ENCODE assay signal across 9 cellular contexts in the genomic region with DNA sequence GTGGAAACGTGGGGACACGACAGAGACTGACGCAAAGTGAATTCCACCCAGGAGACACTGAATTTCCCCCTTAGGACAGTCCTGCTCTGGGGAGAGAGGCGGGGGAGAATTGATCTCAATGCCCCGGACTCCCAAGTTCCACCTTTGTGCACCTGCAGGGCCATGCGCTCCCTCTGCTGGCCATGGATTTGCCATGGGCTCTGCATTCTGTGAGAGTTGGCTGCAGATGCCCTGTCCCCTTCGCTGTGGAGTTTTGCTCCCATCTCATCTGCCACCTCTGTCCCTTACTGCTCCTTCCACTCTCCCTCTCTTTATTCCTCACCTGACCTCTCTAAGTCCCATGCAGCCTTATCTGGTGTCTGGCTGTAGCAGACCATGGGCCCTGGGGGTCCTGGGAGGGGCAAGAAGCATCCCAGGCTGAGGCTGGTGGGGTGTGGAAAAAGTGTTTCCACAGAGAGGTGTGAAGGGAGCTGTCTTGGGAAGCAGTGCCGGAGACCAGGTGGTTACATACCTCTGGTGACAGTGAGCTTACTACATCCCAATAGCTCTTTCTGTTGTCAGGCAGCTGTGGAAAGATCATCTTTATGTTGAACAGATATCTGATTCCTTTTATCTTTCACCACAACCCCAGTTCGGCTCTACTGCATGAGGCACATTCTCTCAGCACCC. TPM values are rescaled to one million over a fixed set of nuclear protein-coding genes. Genes with fewer than 3 reads are reported as not detected.
DNase-seq lines count a peak whose midpoint lies in the region; ATAC-seq and TF ChIP-seq lines count a peak whose summit lies in the region.
"Had no signal": no experiment of that assay in that cellular context is flagged by ENCODE, and none has a peak within 500 bp of the region (broad histone marks: within the 10 kb centered on the region; RNA-seq: fewer than 3 reads in every experiment).

No MANE protein-coding gene starts in this region.

- no peak overlapping the region for H4K8ac ChIP-seq in mesenchymal stem cell (ENCODE audit: low read length)

- H3K27me3 Mint-ChIP-seq in brain = peaks cover 14% of the 10 kb centered on the region

- H3K9me3 ChIP-seq in mesenchymal stem cell (ENCODE audit: control insufficient read depth, low read length) = no peaks in the 10 kb centered on the region

- H2AFZ ChIP-seq in mesenchymal stem cell (ENCODE audit: low read depth, low read length) = no peak overlapping the region

- no peaks in the 10 kb centered on the region for H3K9me3 Mint-ChIP-seq in brain

- no peak overlapping the region for H3K9ac ChIP-seq in mesenchymal stem cell (ENCODE audit: low read length)

- H2BK15ac ChIP-seq in mesenchymal stem cell (ENCODE audit: low read depth, poor library complexity, severe bottlenecking) = no peak overlapping the region

- no peak for ATAC-seq in GM21390 (IDR thresholded peaks at IDR 0.05; ENCODE audit: unreplicated experiment)
- no peak for ATAC-seq in GM21360 (IDR thresholded peaks at IDR 0.05; ENCODE audit: unreplicated experiment)
- no peak for ATAC-seq in GM19035 (IDR thresholded peaks at IDR 0.05; ENCODE audit: unreplicated experiment)

- H3K4me1 ChIP-seq in mesenchymal stem cell (ENCODE audit: control insufficient read depth, insufficient read depth, low read depth, low read length) = peaks cover 10% of the 10 kb centered on the region

- H3K4me1 Mint-ChIP-seq in brain = peaks cover 2% of the 10 kb centered on the region

- 52% methylated on average over 8 of the region's 9 CpGs for WGBS in mesenchymal stem cell

- H3K27ac ChIP-seq in mesenchymal stem cell (ENCODE audit: low read length, poor library complexity, severe bottlenecking) = no peak overlapping the region
- H3K27ac ChIP-seq: SK-N-MC had no signal

- H3K79me1 ChIP-seq in mesenchymal stem cell (replicated peaks; ENCODE audit: low read length, poor library complexity, severe bottlenecking) = no peaks in the 10 kb centered on the region

- H2AK5ac ChIP-seq in mesenchymal stem cell (ENCODE audit: low read length, severe bottlenecking) = no peak overlapping the region

- DNase-seq in GM12865 (ENCODE audit: low read depth) (peak; percentile 44), NCI-H1092 treated with DMSO at 0.1 percent for 48 hours (lab: John Stamatoyannopoulos, UW) (peak; percentile 33), mesenchymal stem cell (peak; percentile 15), COLO829 (ENCODE audit: low spot score) (no peak)

- H3K23ac ChIP-seq in mesenchymal stem cell (ENCODE audit: low read length in 2 of 2) = no peak overlapping the region

- H2BK12ac ChIP-seq in mesenchymal stem cell (ENCODE audit: low read length in 2 of 2) = no peak overlapping the region

- no peak overlapping the region for H3K4me3 Mint-ChIP-seq in brain

- no peak overlapping the region for H2BK5ac ChIP-seq in mesenchymal stem cell (ENCODE audit: low read depth, low read length, poor library complexity, severe bottlenecking)

- H3K27ac Mint-ChIP-seq in brain = peak overlapping the region in 1 of 5 experiments; percentile 64

- no peak overlapping the region for H2BK120ac ChIP-seq in mesenchymal stem cell (ENCODE audit: low read depth, low read length)

- H3K27me3 ChIP-seq in mesenchymal stem cell (ENCODE audit: control insufficient read depth in 1 of 2, insufficient read depth in 1 of 2, low read length in 2 of 2) = peaks cover 11 to 41% of the 10 kb centered on the region in 2 experiments

- H3K4me2 ChIP-seq in mesenchymal stem cell (ENCODE audit: low read length, poor library complexity, severe bottlenecking) = no peak overlapping the region

- H4K91ac ChIP-seq in mesenchymal stem cell (ENCODE audit: low read length) = no peak overlapping the region

- H3K4me3 ChIP-seq in GM12865 (ENCODE audit: low read depth, low read length) (no peak overlapping the region), mesenchymal stem cell (ENCODE audit: insufficient read depth in 1 of 2, low read depth in 1 of 2, low read length in 2 of 2) (no peak overlapping the region)
- H3K4me3 ChIP-seq: SK-N-MC had no signal

- TF ChIP-seq CTCF in GM12865 (IDR thresholded peaks at IDR 0.05; ENCODE audit: insufficient read depth, low read depth, low read length, missing control alignments) (peak; percentile 48), brain (conservative IDR thresholded peaks at IDR 0.05) (peak; percentile 62 to 77)

- no peak overlapping the region for H3K4ac ChIP-seq in mesenchymal stem cell (ENCODE audit: low read depth in 1 of 2, low read length in 2 of 2)

- H3K36me3 Mint-ChIP-seq in brain = no peaks in the 10 kb centered on the region

- no peak overlapping the region for H3K18ac ChIP-seq in mesenchymal stem cell (ENCODE audit: low read depth in 1 of 2, low read length in 2 of 2)

- H3K36me3 ChIP-seq in mesenchymal stem cell (ENCODE audit: control insufficient read depth in 1 of 2, insufficient read depth in 2 of 2, low read depth in 1 of 2, low read length in 2 of 2) = peaks cover 0 to 3% of the 10 kb centered on the region in 2 experiments

- H3K14ac ChIP-seq in mesenchymal stem cell (ENCODE audit: low read length in 2 of 2) = no peak overlapping the region

RNA-seq across cellular contexts. Expression of a gene that starts 14.3 kb away (rescaled TPM):
- polyA plus RNA-seq in brain (ENCODE audit: insufficient read depth, low read depth, low replicate concordance) = 1.6 TPM
- not detected for polyA plus RNA-seq in mesenchymal stem cell (2013, experiment 1 of 2)
- not detected for polyA plus RNA-seq in mesenchymal stem cell (2013, experiment 2 of 2)
